ENCODE assay signal across 25 cellular contexts in genomic region chr18:25192065-25192464, GRCh38.
A peak's percentile ranks its signal among the peaks of the same experiment; 100 is the strongest.
DNase-seq lines count a peak whose midpoint lies in the region; ATAC-seq lines count a peak whose summit lies in the region.
"Had no signal": no experiment of that assay in that cellular context is flagged by ENCODE, and none has a peak within 500 bp of the region (broad histone marks: within the 10 kb centered on the region; RNA-seq: fewer than 3 reads in every experiment).

No MANE protein-coding gene starts in this region.

- H3K4me1 ChIP-seq in iPS-20b (ENCODE audit: insufficient read depth, low read length), result peaks cover 12% of the 10 kb centered on the region; the same call in 1 of the 2 replicates
- H3K4me1 ChIP-seq: Caco-2 had no signal

- no peaks in the 10 kb centered on the region for H3K36me3 ChIP-seq in iPS-20b (ENCODE audit: insufficient read depth, low read depth, low read length)

- H3K4me3 ChIP-seq in iPS-20b (ENCODE audit: low read length), result no peak overlapping the region
- H3K4me3 ChIP-seq: GM23248, K562, SK-N-MC had no signal

- H3K9me3 ChIP-seq in iPS-20b (ENCODE audit: insufficient read depth, low read depth, low read length), result no peaks in the 10 kb centered on the region
- H3K9me3 ChIP-seq: Caco-2 had no signal

- in situ Hi-C loops in G401 (cut with HindIII; ENCODE audit: low sequenced_read_pairs), result no loop called here

- peak; percentile 44 for ATAC-seq in GM19395 (IDR thresholded peaks at IDR 0.05; ENCODE audit: unreplicated experiment)
- ATAC-seq in HG03571 (IDR thresholded peaks at IDR 0.05; ENCODE audit: unreplicated experiment), result peak; percentile 51
- ATAC-seq in GM19452 (IDR thresholded peaks at IDR 0.05; ENCODE audit: unreplicated experiment), result no peak
- ATAC-seq in HG03378 (IDR thresholded peaks at IDR 0.05; ENCODE audit: unreplicated experiment), result no peak
- ATAC-seq: CD8-positive, alpha-beta T cell; K562 had no signal

- H3K9ac ChIP-seq in iPS-20b (ENCODE audit: low read depth, low read length), result no peak overlapping the region; the same call in 1 of the 2 replicates
- H3K9ac ChIP-seq: GM23248 had no signal

- H3K27ac ChIP-seq in iPS-20b (ENCODE audit: low read length), result peak overlapping the region; percentile 5
- H3K27ac ChIP-seq: 22Rv1, C4-2B, GM23248, SK-N-MC had no signal

- DNase-seq in G401 (ENCODE audit: low spot score), result peak; percentile 34
- DNase-seq in activated CD4-positive, alpha-beta T cell treated with anti-CD3 and anti-CD28 coated beads for 48 hours, result no peak
- DNase-seq in activated naive CD4-positive, alpha-beta T cell treated with Interleukin-2 at 50 U/mL for 16 hours, result no peak
- DNase-seq: Caco-2; CD8-positive, alpha-beta T cell; DMS79; GM23248; HCEC 1CT; Kasumi-1; NCI-H1092 treated with DMSO at 0.1 percent for 48 hours; NCI-H1436 treated with DMSO at 0.1 percent for 48 hours; NCI-H187 treated with DMSO at 0.1 percent for 48 hours; NCI-H2171 treated with DMSO at 0.1 percent for 48 hours; NCI-H524; NCI-H774; SIG-M5 had no signal

- H3K27me3 ChIP-seq in iPS-20b (ENCODE audit: insufficient read depth, low read length), result no peaks in the 10 kb centered on the region

Comparison
In these comparisons a context has a peak if more than half of its experiments do, and no peak if none do; other contexts are left out.
1. ATAC-seq: peak in GM19395 (single experiment) and HG03571 (single experiment); none in GM19452 (single experiment) and HG03378 (single experiment).